In genomic region chr17:45313419-45313771, GRCh38 we compare ENCODE assay signal across 9 cellular contexts. TPM values are rescaled to one million over a fixed set of nuclear protein-coding genes. Genes with fewer than 3 reads are reported as not detected.
A peak's percentile ranks its signal among the peaks of the same experiment; 100 is the strongest.
DNase-seq lines count a peak whose midpoint lies in the region; ATAC-seq and TF ChIP-seq lines count a peak whose summit lies in the region.
"Had no signal": no experiment of that assay in that cellular context is flagged by ENCODE, and none has a peak within 500 bp of the region (broad histone marks: within the 10 kb centered on the region; RNA-seq: fewer than 3 reads in every experiment).

No MANE protein-coding gene starts in this region.

- no peak overlapping the region for H4K8ac ChIP-seq in mesenchymal stem cell (ENCODE audit: low read length)

- peak overlapping the region; percentile 93 for H3K27ac ChIP-seq in right cardiac atrium (ENCODE audit: low read length)
- H3K27ac ChIP-seq in mesenchymal stem cell (ENCODE audit: low read length, poor library complexity, severe bottlenecking): peak overlapping the region; percentile 44
- H3K27ac ChIP-seq in vagina: peak overlapping the region; percentile 95

- H3K4me1 ChIP-seq in right cardiac atrium (ENCODE audit: control insufficient read depth, insufficient read depth, low read length) (peaks cover 40% of the 10 kb centered on the region), mesenchymal stem cell (ENCODE audit: control insufficient read depth, insufficient read depth, low read depth, low read length) (peaks cover 33% of the 10 kb centered on the region), vagina (peaks cover 83% of the 10 kb centered on the region)

- ATAC-seq in right cardiac atrium: no peak
- no peak for ATAC-seq in Right ventricle myocardium inferior
- no peak for ATAC-seq in activated naive CD8-positive, alpha-beta T cell treated with anti-CD3 and anti-CD28 coated beads, Interleukin-2, amount 10 ng/mL, durations not matched to agents 7 days and 5 days (ENCODE audit: low read depth)

- WGBS in right cardiac atrium: 83% methylated on average over 5 of the region's 5 CpGs
- 94% methylated on average over 4 of the region's 5 CpGs for WGBS in mesenchymal stem cell

- no peak for TF ChIP-seq CTCF in vagina (IDR thresholded peaks at IDR 0.05)

- no peaks in the 10 kb centered on the region for H3K9me3 Mint-ChIP-seq in activated naive CD8-positive, alpha-beta T cell treated with anti-CD3 and anti-CD28 coated beads, Interleukin-2, amount 10 ng/mL, durations not matched to agents 7 days and 5 days

- H3K36me3 ChIP-seq in mesenchymal stem cell (ENCODE audit: control insufficient read depth in 1 of 2, insufficient read depth in 2 of 2, low read depth in 1 of 2, low read length in 2 of 2): peaks cover 8 to 17% of the 10 kb centered on the region in 2 experiments
- H3K36me3 ChIP-seq in vagina: no peaks in the 10 kb centered on the region

- no peak overlapping the region for H3K23ac ChIP-seq in mesenchymal stem cell (ENCODE audit: low read length in 2 of 2)

- H3K4ac ChIP-seq in mesenchymal stem cell (ENCODE audit: low read depth in 1 of 2, low read length in 2 of 2): peak overlapping the region in 1 of 2 experiments; percentile 44

- H3K4me3 Mint-ChIP-seq in activated naive CD8-positive, alpha-beta T cell treated with anti-CD3 and anti-CD28 coated beads, Interleukin-2, amount 10 ng/mL, durations not matched to agents 7 days and 5 days: peak overlapping the region; percentile 96

- DNase-seq in right cardiac atrium (no peak), Right ventricle myocardium inferior (ENCODE audit: missing footprints) (no peak), mesenchymal stem cell (no peak), vagina (ENCODE audit: extremely low spot score in 2 of 2) (no peak), globus pallidus (ENCODE audit: low spot score) (no peak), T-helper 9 cell (no peak), DMS79 (lab: John Stamatoyannopoulos, UW) (no peak)
- no peak for DNase-seq in activated naive CD8-positive, alpha-beta T cell treated with anti-CD3 and anti-CD28 coated beads, Interleukin-2, amount 10 ng/mL, durations not matched to agents 7 days and 5 days
- DNase-seq: activated gamma-delta T cell had no signal

- H2BK12ac ChIP-seq in mesenchymal stem cell (ENCODE audit: low read length in 2 of 2): peak overlapping the region in 1 of 2 experiments; percentile 66

- H4K91ac ChIP-seq in mesenchymal stem cell (ENCODE audit: low read length): peak overlapping the region; percentile 21

- peak overlapping the region in 1 of 2 experiments; percentile 63 for H3K18ac ChIP-seq in mesenchymal stem cell (ENCODE audit: low read depth in 1 of 2, low read length in 2 of 2)

- peak overlapping the region in 1 of 2 experiments; percentile 21 for H3K14ac ChIP-seq in mesenchymal stem cell (ENCODE audit: low read length in 2 of 2)

- H3K36me3 Mint-ChIP-seq in activated naive CD8-positive, alpha-beta T cell treated with anti-CD3 and anti-CD28 coated beads, Interleukin-2, amount 10 ng/mL, durations not matched to agents 7 days and 5 days: peaks cover 30% of the 10 kb centered on the region

- H2BK15ac ChIP-seq in mesenchymal stem cell (ENCODE audit: low read depth, poor library complexity, severe bottlenecking): no peak overlapping the region

- H3K4me3 ChIP-seq in right cardiac atrium (ENCODE audit: low read length) (no peak overlapping the region), mesenchymal stem cell (ENCODE audit: insufficient read depth in 1 of 2, low read depth in 1 of 2, low read length in 2 of 2) (no peak overlapping the region), vagina (no peak overlapping the region)

- H3K27me3 ChIP-seq in right cardiac atrium (ENCODE audit: control insufficient read depth, insufficient read depth) (no peaks in the 10 kb centered on the region), mesenchymal stem cell (ENCODE audit: control insufficient read depth in 1 of 2, insufficient read depth in 1 of 2, low read length in 2 of 2) (no peaks in the 10 kb centered on the region), vagina (no peaks in the 10 kb centered on the region)

- H2BK120ac ChIP-seq in mesenchymal stem cell (ENCODE audit: low read depth, low read length): no peak overlapping the region

- peaks cover 59% of the 10 kb centered on the region for H3K4me1 Mint-ChIP-seq in activated naive CD8-positive, alpha-beta T cell treated with anti-CD3 and anti-CD28 coated beads, Interleukin-2, amount 10 ng/mL, durations not matched to agents 7 days and 5 days

- H3K79me1 ChIP-seq in mesenchymal stem cell (replicated peaks; ENCODE audit: low read length, poor library complexity, severe bottlenecking): no peaks in the 10 kb centered on the region

- no peak overlapping the region for H2BK5ac ChIP-seq in mesenchymal stem cell (ENCODE audit: low read depth, low read length, poor library complexity, severe bottlenecking)

- H3K9ac ChIP-seq in mesenchymal stem cell (ENCODE audit: low read length): peak overlapping the region; percentile 91

- H3K27me3 Mint-ChIP-seq in activated naive CD8-positive, alpha-beta T cell treated with anti-CD3 and anti-CD28 coated beads, Interleukin-2, amount 10 ng/mL, durations not matched to agents 7 days and 5 days: no peaks in the 10 kb centered on the region

- H3K27ac Mint-ChIP-seq in activated naive CD8-positive, alpha-beta T cell treated with anti-CD3 and anti-CD28 coated beads, Interleukin-2, amount 10 ng/mL, durations not matched to agents 7 days and 5 days: peak overlapping the region; percentile 94

- peak overlapping the region; percentile 88 for H2AK5ac ChIP-seq in mesenchymal stem cell (ENCODE audit: low read length, severe bottlenecking)

- H2AFZ ChIP-seq in mesenchymal stem cell (ENCODE audit: low read depth, low read length): no peak overlapping the region

- no peak for TF ChIP-seq POLR2A in vagina (IDR thresholded peaks at IDR 0.05)

- intact Hi-C loops in right cardiac atrium (cut with DNase I) (loop anchor here in 3 of 4 donors (5.0 to 10.0 kb wide), 3 partner anchors 36 to 169 kb away; partner anchors contain the start of gene HEXIM1 (in 1 of the 3)), Right ventricle myocardium inferior (cut with DNase I) (loop anchor here (10.0 kb wide), 1 partner anchor 169 kb away; the partner anchor contains the start of gene HEXIM1), vagina (cut with DNase I) (loop anchor here (10.0 kb wide), 1 partner anchor 169 kb away; the partner anchor contains the start of gene HEXIM1)

- POLR2A ChIA-PET in activated naive CD8-positive, alpha-beta T cell treated with anti-CD3 and anti-CD28 coated beads, Interleukin-2, amount 10 ng/mL, durations not matched to agents 7 days and 5 days (lab: Charles Lee): interaction anchor here (1.2 to 8.3 kb wide), 10 partner anchors 10 to 164 kb away, joined by 3 to 146 read pairs (median 7); partner anchors contain the start of genes FMNL1 and HEXIM1

- peak overlapping the region; percentile 72 for H3K4me2 ChIP-seq in mesenchymal stem cell (ENCODE audit: low read length, poor library complexity, severe bottlenecking)

- no peaks in the 10 kb centered on the region for H3K9me3 ChIP-seq in right cardiac atrium (ENCODE audit: control insufficient read depth, low read length)
- H3K9me3 ChIP-seq in mesenchymal stem cell (ENCODE audit: control insufficient read depth, low read length): no peaks in the 10 kb centered on the region
- no peaks in the 10 kb centered on the region for H3K9me3 ChIP-seq in vagina

RNA-seq across cellular contexts. Expression of gene MAP3K14, which starts 3.4 kb away (rescaled TPM):
- total RNA-seq in right cardiac atrium: 10 to 100 TPM; 12.2 to 17.1 (median 15.1) TPM
- 10.8 TPM for polyA plus RNA-seq in right cardiac atrium
- 14.4 TPM for total RNA-seq in Right ventricle myocardium inferior
- total RNA-seq in activated naive CD8-positive, alpha-beta T cell treated with anti-CD3 and anti-CD28 coated beads, Interleukin-2, amount 10 ng/mL, durations not matched to agents 7 days and 5 days: 10 to 100 TPM; 25.9 to 33.7 TPM
- 1.1 TPM for polyA plus RNA-seq in mesenchymal stem cell (2013, experiment 1 of 2)
- 1.4 TPM for polyA plus RNA-seq in mesenchymal stem cell (2013, experiment 2 of 2)
- total RNA-seq in vagina: 9.8 TPM

RNA-seq across cellular contexts. Expression of gene SPATA32, which starts 51.5 kb away (rescaled TPM):
- total RNA-seq in right cardiac atrium (not detected), Right ventricle myocardium inferior (not detected), vagina (not detected)
- not detected for polyA plus RNA-seq in right cardiac atrium
- under 1 TPM; 0.53 to 0.65 TPM for total RNA-seq in activated naive CD8-positive, alpha-beta T cell treated with anti-CD3 and anti-CD28 coated beads, Interleukin-2, amount 10 ng/mL, durations not matched to agents 7 days and 5 days
- polyA plus RNA-seq in mesenchymal stem cell (2013, experiment 1 of 2): not detected
- polyA plus RNA-seq in mesenchymal stem cell (2013, experiment 2 of 2): not detected

Comparison
In these comparisons a context has a peak if more than half of its experiments do, and no peak if none do; other contexts are left out.
1. H3K27ac ChIP-seq: peak in every context shown above with its lines; median percentile 95 in vagina; 93 in right cardiac atrium; 44 in mesenchymal stem cell.